Comparison of ENCODE assay signal across 15 cellular contexts in genomic region chr16:50198802-50199410, GRCh38. TPM values are rescaled to one million over a fixed set of nuclear protein-coding genes. Genes with fewer than 3 reads are reported as not detected.
DNase-seq lines count a peak whose midpoint lies in the region; ATAC-seq and TF ChIP-seq lines count a peak whose summit lies in the region.
"Had no signal": no experiment of that assay in that cellular context is flagged by ENCODE, and none has a peak within 500 bp of the region (broad histone marks: within the 10 kb centered on the region; RNA-seq: fewer than 3 reads in every experiment).

No MANE protein-coding gene starts in this region.

- 0 out of 22 replicates have a peak, but pooled peaks cover 0 to 7% (median 0%) of the 10 kb centered on the region in 11 experiments for H3K36me3 ChIP-seq in BLaER1 treated with 17β-estradiol and CSF1 and Interleukin-3, amounts not matched to agents 10 nM and 100 nM
- H3K36me3 ChIP-seq: esophagus muscularis mucosa, ovary had no signal

- ATAC-seq in left colon = peak; percentile 84
- ATAC-seq in HG02840 (IDR thresholded peaks at IDR 0.05; ENCODE audit: low FRiP score, unreplicated experiment) = no peak

- H3K9ac ChIP-seq in BLaER1 treated with 17β-estradiol and CSF1 and Interleukin-3, amounts not matched to agents 10 nM and 100 nM = no peak overlapping the region

- peak overlapping the region; percentile 3; the same call in 1 of the 2 replicates for H3K27ac Mint-ChIP-seq in HFFc6

- H3K4me3 ChIP-seq in BLaER1 treated with 17β-estradiol and CSF1 and Interleukin-3, amounts not matched to agents 10 nM and 100 nM = no peak overlapping the region
- H3K4me3 ChIP-seq: esophagus muscularis mucosa, ovary had no signal

- intact Hi-C loops in left colon (cut with DNase I, micrococcal nuclease) = no loop called here

- peaks cover 10% of the 10 kb centered on the region for H3K36me3 Mint-ChIP-seq in HFFc6 (ENCODE audit: low read depth)

- DNase-seq in HFFc6 (no peak), NCI-H510A (lab: John Stamatoyannopoulos, UW) (peak; percentile 11), left colon (no peak), HCEC 1CT (no peak), retina (no peak)
- DNase-seq: activated CD4-positive, alpha-beta T cell treated with anti-CD3 and anti-CD28 coated beads, Interleukin-2, amount 50 U/mL, for 1 hour; activated naive CD4-positive, alpha-beta T cell treated with Interleukin-2 at 50 U/mL for 16 hours; COR-L47; NCI-H2081 treated with DMSO at 0.1 percent for 48 hours; ovary; stimulated activated CD4-positive, alpha-beta T cell treated with anti-CD3 and anti-CD28 coated beads, Interleukin-2, amount 100 ng/mL, for 24 hours; T-helper 1 cell had no signal

- no peak for TF ChIP-seq CTCF in HFFc6 (IDR thresholded peaks at IDR 0.05)

- no peaks in the 10 kb centered on the region for H3K27me3 ChIP-seq in BLaER1 treated with 17β-estradiol and CSF1 and Interleukin-3, amounts not matched to agents 10 nM and 100 nM
- H3K27me3 ChIP-seq: esophagus muscularis mucosa, ovary had no signal

- peaks cover 4 to 80% (median 18%) of the 10 kb centered on the region in 11 experiments; a peak in 17 of 22 replicates for H4K20me1 ChIP-seq in BLaER1 treated with 17β-estradiol and CSF1 and Interleukin-3, amounts not matched to agents 10 nM and 100 nM

- H3K9me3 Mint-ChIP-seq in HFFc6 = no peaks in the 10 kb centered on the region

- H3K4me1 Mint-ChIP-seq in HFFc6 (ENCODE audit: low read depth) = peaks cover 89% of the 10 kb centered on the region

- H3K9me3 ChIP-seq in BLaER1 treated with 17β-estradiol and CSF1 and Interleukin-3, amounts not matched to agents 10 nM and 100 nM (replicated peaks in 1 of 11) = peaks cover 0 to 19% (median 6%) of the 10 kb centered on the region in 11 experiments; a peak in 9 of 22 replicates
- H3K9me3 ChIP-seq: esophagus muscularis mucosa, ovary had no signal

- H3K27me3 Mint-ChIP-seq in HFFc6 (ENCODE audit: insufficient read depth) = peaks cover 3% of the 10 kb centered on the region; the same call in 1 of the 2 replicates

- no peak overlapping the region for H3K27ac ChIP-seq in BLaER1 treated with 17β-estradiol and CSF1 and Interleukin-3, amounts not matched to agents 10 nM and 100 nM
- H3K27ac ChIP-seq: esophagus muscularis mucosa, ovary had no signal

- no peak overlapping the region for H3K4me3 Mint-ChIP-seq in HFFc6

- peaks cover 55 to 80% (median 68%) of the 10 kb centered on the region in 10 experiments for H3K4me1 ChIP-seq in BLaER1 treated with 17β-estradiol and CSF1 and Interleukin-3, amounts not matched to agents 10 nM and 100 nM

- H3K4me2 ChIP-seq in BLaER1 treated with 17β-estradiol and CSF1 and Interleukin-3, amounts not matched to agents 10 nM and 100 nM = peak overlapping the region; percentile 24 to 78 (median 63)

RNA-seq across cellular contexts. Expression of gene TENT4B, which starts 45.8 kb away (rescaled TPM):
- total RNA-seq in HFFc6 (2021; fragmentation: NEBNext Ultra II Directional; extraction: Animal tissue kit (Norgen Biotek cat#: 25700)) = 10 to 100 TPM; 19.4 to 23.0 (median 21.6) TPM
- total RNA-seq in left colon = 10 to 100 TPM; 10.6 to 13.3 TPM
